In genomic region chr12:42135264-42135814, GRCh38 we compare ENCODE assay signal across 19 cellular contexts.
DNase-seq lines count a peak whose midpoint lies in the region; ATAC-seq and TF ChIP-seq lines count a peak whose summit lies in the region.
"Had no signal": no experiment of that assay in that cellular context is flagged by ENCODE, and none has a peak within 500 bp of the region (broad histone marks: within the 10 kb centered on the region; RNA-seq: fewer than 3 reads in every experiment).

No MANE protein-coding gene starts in this region.

- no peak overlapping the region for H3K4me3 ChIP-seq in Loucy (ENCODE audit: low read length, poor library complexity, severe bottlenecking)
- H3K4me3 ChIP-seq in brain microvascular endothelial cell (ENCODE audit: low read depth, low read length) = no peak overlapping the region
- H3K4me3 ChIP-seq: ascending aorta, BLaER1 had no signal

- H3K4me1 ChIP-seq in Loucy (ENCODE audit: insufficient read depth, low read length, poor library complexity, severe bottlenecking) = peaks cover 12% of the 10 kb centered on the region

- H3K9me3 ChIP-seq in Loucy (ENCODE audit: insufficient read depth, low read depth, low read length) = no peaks in the 10 kb centered on the region
- H3K9me3 ChIP-seq: ascending aorta had no signal

- ATAC-seq in HG02610 (IDR thresholded peaks at IDR 0.05; ENCODE audit: unreplicated experiment) = no peak
- ATAC-seq: naive thymus-derived CD8-positive, alpha-beta T cell had no signal

- H3F3A ChIP-seq in Loucy (ENCODE audit: low read depth) = no peaks in the 10 kb centered on the region

- H2AFZ ChIP-seq in Loucy (ENCODE audit: low read length) = no peak overlapping the region

- peaks cover 95% of the 10 kb centered on the region for H3K79me2 ChIP-seq in Loucy (ENCODE audit: insufficient read depth, low read length)

- H3K36me3 ChIP-seq in Loucy (ENCODE audit: insufficient read depth, low read length) (no peaks in the 10 kb centered on the region), brain microvascular endothelial cell (replicated peaks) (no peaks in the 10 kb centered on the region)
- H3K36me3 ChIP-seq: ascending aorta had no signal

- in situ Hi-C loops in brain microvascular endothelial cell (cut with HindIII; ENCODE audit: low pct_ligation_motif_present, low sequenced_read_pairs) = no loop called here

- H4K20me1 ChIP-seq in Loucy (ENCODE audit: insufficient read depth, low read length, poor library complexity, severe bottlenecking) = peaks cover 37% of the 10 kb centered on the region

- no peak overlapping the region for H3K9ac ChIP-seq in Loucy (ENCODE audit: low read depth, low read length, poor library complexity, severe bottlenecking)
- H3K9ac ChIP-seq: BLaER1 had no signal

- peak; percentile 37 for DNase-seq in CD1c-positive myeloid dendritic cell (ENCODE audit: extremely low spot score)
- DNase-seq in brain microvascular endothelial cell = peak; percentile 11
- peak; percentile 24 for DNase-seq in hepatic stellate cell (ENCODE audit: low spot score)
- DNase-seq in activated CD4-positive, alpha-beta T cell treated with anti-CD3 and anti-CD28 coated beads for 48 hours = no peak
- no peak for DNase-seq in globus pallidus (ENCODE audit: low spot score)
- DNase-seq in NCI-H2171 treated with DMSO at 0.1 percent for 48 hours (lab: John Stamatoyannopoulos, UW) = no peak
- DNase-seq: activated CD4-positive, alpha-beta T cell treated with anti-CD3 and anti-CD28 coated beads, Interleukin-2, amount 10 ng/mL, durations not matched to agents 24 days and 14 days; activated T-cell treated with anti-CD3 and anti-CD28 coated beads, Interleukin-2, amount 50 U/mL, for 48 hours; DMS79 treated with DMSO at 0.1 percent for 48 hours; effector CD8-positive, alpha-beta T cell; hypothalamus; naive thymus-derived CD8-positive, alpha-beta T cell; NCI-H1436; NCI-H524; trophoblast cell had no signal

- peak overlapping the region; percentile 38 for H3K4me2 ChIP-seq in Loucy (ENCODE audit: low read depth, low read length, poor library complexity, severe bottlenecking)
- H3K4me2 ChIP-seq: BLaER1 had no signal

- no peaks in the 10 kb centered on the region for H3K9me2 ChIP-seq in Loucy (replicated peaks; ENCODE audit: low read depth, low read length)

- no peak overlapping the region for H3K27ac ChIP-seq in brain microvascular endothelial cell
- H3K27ac ChIP-seq: ascending aorta, BLaER1 had no signal

- H3K27me3 ChIP-seq in Loucy (ENCODE audit: insufficient read depth, low read length, poor library complexity, severe bottlenecking) (no peaks in the 10 kb centered on the region), brain microvascular endothelial cell (replicated peaks) (no peaks in the 10 kb centered on the region)
- H3K27me3 ChIP-seq: ascending aorta, BLaER1 had no signal

- TF ChIP-seq CTCF in Loucy (conservative IDR thresholded peaks at IDR 0.05; ENCODE audit: low read length) (no peak), brain microvascular endothelial cell (IDR thresholded peaks at IDR 0.05; ENCODE audit: low read depth, low read length, missing control alignments) (no peak)

Comparison
In these comparisons a context has a peak if more than half of its experiments do, and no peak if none do; other contexts are left out.
1. DNase-seq: peak in CD1c-positive myeloid dendritic cell (single experiment), brain microvascular endothelial cell (single experiment) and hepatic stellate cell (single experiment); none in activated CD4-positive, alpha-beta T cell treated with anti-CD3 and anti-CD28 coated beads for 48 hours (single experiment), globus pallidus (single experiment) and NCI-H2171 treated with DMSO at 0.1 percent for 48 hours (single experiment).